1 cellular context compared by ENCODE assay signal in genomic region chr1:44089371-44090070, GRCh38.
TF ChIP-seq lines count a peak whose summit lies in the region.

No MANE protein-coding gene starts in this region.

TF ChIP-seq in GM23338, 12 proteins besides CTCF, POLR2A, EP300 and RAD21 (continued from another document):
- TF ChIP-seq ZNF462 (CRISPR knock-in tag; IDR thresholded peaks at IDR 0.05) (no peak), CREB1 (CRISPR knock-in tag; IDR thresholded peaks at IDR 0.05; ENCODE audit: low read depth) (no peak)
